ENCODE assay signal across 8 cellular contexts in genomic region chr3:197224034-197224444, GRCh38.
DNase-seq lines count a peak whose midpoint lies in the region; ATAC-seq, FAIRE-seq and TF ChIP-seq lines count a peak whose summit lies in the region.

No MANE protein-coding gene starts in this region.

- H3K9me3 ChIP-seq in GM23248 (ENCODE audit: low read depth): no peaks in the 10 kb centered on the region
- H3K9me3 ChIP-seq in HepG2 (ENCODE audit: low read length): no peaks in the 10 kb centered on the region

- H3K4me3 ChIP-seq in GM23248 (no peak overlapping the region), cardiac fibroblast (replicated peaks in 1 of 2; ENCODE audit: low read depth in 2 of 2, low read length in 2 of 2) (no peak overlapping the region), HepG2 (replicated peaks in 1 of 3; ENCODE audit: insufficient read depth in 1 of 3, low read depth in 2 of 3, low read length in 3 of 3) (no peak overlapping the region)

- no peak; the same call in 1 of the 2 replicates for TF ChIP-seq RAD21 in HepG2 (CRISPR knock-in tag; IDR thresholded peaks at IDR 0.05)

- H3K27ac ChIP-seq in GM23248 (no peak overlapping the region), HepG2 (ENCODE audit: extremely low read length, insufficient read depth, low read length) (no peak overlapping the region)

- POLR2A ChIA-PET in HepG2 (lab: Yijun Ruan, JAX): no interaction called here

- peaks cover 100% of the 10 kb centered on the region for H3K79me2 ChIP-seq in GM23248 (ENCODE audit: insufficient read depth)
- H3K79me2 ChIP-seq in HepG2 (ENCODE audit: insufficient read depth, low read length): peaks cover 96% of the 10 kb centered on the region

- TF ChIP-seq CTCF in cardiac fibroblast (IDR thresholded peaks at IDR 0.05; ENCODE audit: low read depth, low read length) (peak; percentile 55), HepG2 (CRISPR knock-in tag; IDR thresholded peaks at IDR 0.05) (peak; percentile 62)

- H3K4me2 ChIP-seq in GM23248 (ENCODE audit: unreplicated experiment) (no peak overlapping the region), HepG2 (ENCODE audit: low read depth, low read length) (no peak overlapping the region)

- CTCF ChIA-PET in HepG2 (lab: Yijun Ruan, JAX; ENCODE audit: low intra/inter-chr PET ratio, low total read pairs): interaction anchor here (2.2 kb wide), 2 partner anchors 278 to 286 kb away, joined by 12 to 13 read pairs; no protein-coding TSS in a partner anchor

- H3K9ac ChIP-seq in GM23248 (no peak overlapping the region), HepG2 (ENCODE audit: insufficient read depth, low read depth, low read length) (no peak overlapping the region)

- H3K9me2 ChIP-seq in GM23248 (ENCODE audit: insufficient read depth): no peaks in the 10 kb centered on the region

- peak; percentile 52 for DNase-seq in CD1c-positive myeloid dendritic cell (ENCODE audit: extremely low spot score)
- DNase-seq in GM23248: peak; percentile 73
- DNase-seq in NCI-H510A treated with DMSO at 0.1 percent for 48 hours (lab: John Stamatoyannopoulos, UW): peak; percentile 91
- DNase-seq in cardiac fibroblast (ENCODE audit: low read depth in 2 of 2): peak; percentile 74 to 78
- peak; percentile 56 for DNase-seq in HepG2 (ENCODE audit: low spot score)
- no peak for DNase-seq in activated T-cell treated with anti-CD3 and anti-CD28 coated beads, Interleukin-2, amount 50 U/mL, for 1 hour

- H3K4me1 ChIP-seq in GM23248 (ENCODE audit: insufficient read depth) (peaks cover 11% of the 10 kb centered on the region; the same call in 1 of the 2 replicates), HepG2 (ENCODE audit: insufficient read depth, low read length) (peaks cover 28% of the 10 kb centered on the region)

- no peak for TF ChIP-seq POLR2A in HepG2 (IDR thresholded peaks at IDR 0.05; ENCODE audit: insufficient read depth in 1 of 2, low read depth in 2 of 2, low read length in 2 of 2)

- H3F3A ChIP-seq in GM23248 (ENCODE audit: insufficient read depth): 0 out of 2 replicates have a peak, but pooled peaks cover 6% of the 10 kb centered on the region

- intact Hi-C loops in HepG2 (cut with micrococcal nuclease; ENCODE audit: unreplicated experiment): loop anchor here (1.0 kb wide), 1 partner anchor 279 kb away; no protein-coding TSS in a partner anchor

- ATAC-seq in HepG2 (peak; percentile 58; the same call in 2 of the 3 replicates), HG03432 (IDR thresholded peaks at IDR 0.05; ENCODE audit: unreplicated experiment) (no peak), GM21529 (IDR thresholded peaks at IDR 0.05; ENCODE audit: unreplicated experiment) (no peak)

- H3K36me3 ChIP-seq in GM23248 (ENCODE audit: low read depth) (no peaks in the 10 kb centered on the region), HepG2 (replicated peaks in 1 of 2; ENCODE audit: control insufficient read depth in 1 of 2, insufficient read depth in 2 of 2, low read length in 2 of 2) (no peaks in the 10 kb centered on the region; a peak in 1 of 5 replicates)

- no TSS peak for BruUV-seq in HepG2 (replicated peaks; lab: Mats Ljungman, UMichigan)

- TF ChIP-seq EP300 in HepG2 (IDR thresholded peaks at IDR 0.05; ENCODE audit: low read depth in 2 of 2, low read length in 2 of 2) (no peak), HepG2 (CRISPR knock-in tag; IDR thresholded peaks at IDR 0.05; ENCODE audit: borderline replicate concordance) (no peak)

- no peak for FAIRE-seq in HepG2 (lab: Jason Lieb, UNC)

- in situ Hi-C loops in GM23248 (cut with MboI): no loop called here
- in situ Hi-C loops in HepG2 (cut with HindIII; ENCODE audit: extremely low pct_ligation_motif_present, low pct_unique_long_range_greater_than_20kb): no loop called here

- no peaks in the 10 kb centered on the region for H3K27me3 ChIP-seq in GM23248 (replicated peaks; ENCODE audit: insufficient read depth)
- no peaks in the 10 kb centered on the region for H3K27me3 ChIP-seq in HepG2 (ENCODE audit: control insufficient read depth in 1 of 2, insufficient read depth in 2 of 2, low read length in 2 of 2)

- no peak overlapping the region for H2AFZ ChIP-seq in GM23248
- no peak overlapping the region for H2AFZ ChIP-seq in HepG2 (ENCODE audit: low read length)

- peaks cover 4% of the 10 kb centered on the region; the same call in 1 of the 2 replicates for H4K20me1 ChIP-seq in GM23248 (ENCODE audit: insufficient read depth)
- peaks cover 7% of the 10 kb centered on the region; the same call in 1 of the 2 replicates for H4K20me1 ChIP-seq in HepG2 (ENCODE audit: insufficient read depth, low read length)

TF ChIP-seq in HepG2, 621 proteins besides CTCF, POLR2A, EP300 and RAD21:
- TF ChIP-seq ZBTB44 (CRISPR knock-in tag; IDR thresholded peaks at IDR 0.05) (no peak), ZNF354B (CRISPR knock-in tag; IDR thresholded peaks at IDR 0.05) (no peak), FOXM1 (CRISPR knock-in tag; IDR thresholded peaks at IDR 0.05) (no peak), RNF219 (CRISPR knock-in tag; IDR thresholded peaks at IDR 0.05) (no peak), STAG1 (CRISPR knock-in tag; IDR thresholded peaks at IDR 0.05) (peak; percentile 83), ZNF430 (CRISPR knock-in tag; IDR thresholded peaks at IDR 0.05) (no peak), ARID3A (IDR thresholded peaks at IDR 0.05; ENCODE audit: low read depth, low read length) (0 out of 2 replicates have a peak, but pooled peaks have one; percentile 32), ZSCAN29 (CRISPR knock-in tag; conservative IDR thresholded peaks at IDR 0.05) (no peak), ASH2L (IDR thresholded peaks at IDR 0.05; ENCODE audit: insufficient read length, low read depth, low read length) (peak; percentile 30), SALL1 (CRISPR knock-in tag; IDR thresholded peaks at IDR 0.05) (no peak), SMC3 (IDR thresholded peaks at IDR 0.05; ENCODE audit: low read length) (peak; percentile 56; the same call in 1 of the 2 replicates)
- TF ChIP-seq, protein P1, sequence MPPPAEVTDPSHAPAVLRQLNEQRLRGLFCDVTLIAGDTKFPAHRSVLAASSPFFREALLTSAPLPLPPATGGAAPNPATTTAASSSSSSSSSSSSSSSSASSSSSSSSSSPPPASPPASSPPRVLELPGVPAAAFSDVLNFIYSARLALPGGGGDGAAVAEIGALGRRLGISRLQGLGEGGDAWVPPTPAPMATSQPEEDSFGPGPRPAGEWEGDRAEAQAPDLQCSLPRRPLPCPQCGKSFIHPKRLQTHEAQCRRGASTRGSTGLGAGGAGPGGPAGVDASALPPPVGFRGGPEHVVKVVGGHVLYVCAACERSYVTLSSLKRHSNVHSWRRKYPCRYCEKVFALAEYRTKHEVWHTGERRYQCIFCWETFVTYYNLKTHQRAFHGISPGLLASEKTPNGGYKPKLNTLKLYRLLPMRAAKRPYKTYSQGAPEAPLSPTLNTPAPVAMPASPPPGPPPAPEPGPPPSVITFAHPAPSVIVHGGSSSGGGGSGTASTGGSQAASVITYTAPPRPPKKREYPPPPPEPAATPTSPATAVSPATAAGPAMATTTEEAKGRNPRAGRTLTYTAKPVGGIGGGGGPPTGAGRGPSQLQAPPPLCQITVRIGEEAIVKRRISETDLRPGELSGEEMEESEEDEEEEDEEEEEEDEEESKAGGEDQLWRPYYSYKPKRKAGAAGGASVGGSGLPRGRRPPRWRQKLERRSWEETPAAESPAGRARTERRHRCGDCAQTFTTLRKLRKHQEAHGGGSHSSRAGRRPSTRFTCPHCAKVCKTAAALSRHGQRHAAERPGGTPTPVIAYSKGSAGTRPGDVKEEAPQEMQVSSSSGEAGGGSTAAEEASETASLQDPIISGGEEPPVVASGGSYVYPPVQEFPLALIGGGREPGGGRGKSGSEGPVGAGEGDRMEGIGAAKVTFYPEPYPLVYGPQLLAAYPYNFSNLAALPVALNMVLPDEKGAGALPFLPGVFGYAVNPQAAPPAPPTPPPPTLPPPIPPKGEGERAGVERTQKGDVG (CRISPR knock-in tag; IDR thresholded peaks at IDR 0.05; ENCODE audit: borderline replicate concordance): no peak
